Comparison of ENCODE assay signal across 8 cellular contexts in genomic region chr17:41666708-41667279, GRCh38.
DNase-seq lines count a peak whose midpoint lies in the region; ATAC-seq, FAIRE-seq and TF ChIP-seq lines count a peak whose summit lies in the region.

No MANE protein-coding gene starts in this region.

- H3K27ac ChIP-seq in epithelial cell of prostate (peak overlapping the region; percentile 100), mucosa of rectum (ENCODE audit: low read depth in 2 of 2, low read length in 2 of 2) (peak overlapping the region; percentile 83 to 90)

- H3K36me3 ChIP-seq in NT2/D1 (ENCODE audit: insufficient read depth, insufficient read length, low read length) (no peaks in the 10 kb centered on the region), mucosa of rectum (ENCODE audit: control insufficient read depth in 2 of 2, insufficient read depth in 2 of 2, low read length in 2 of 2) (no peaks in the 10 kb centered on the region)

- H3K4me1 ChIP-seq in NT2/D1 (ENCODE audit: insufficient read depth, insufficient read length) = peaks cover 7% of the 10 kb centered on the region
- H3K4me1 ChIP-seq in mucosa of rectum (ENCODE audit: control insufficient read depth in 2 of 2, insufficient read depth in 2 of 2, low read length in 2 of 2) = peaks cover 7 to 19% of the 10 kb centered on the region in 2 donors

- H3K9me3 ChIP-seq in NT2/D1 (ENCODE audit: insufficient read depth, low read length) (peaks cover 6% of the 10 kb centered on the region; the same call in 1 of the 2 replicates), mucosa of rectum (ENCODE audit: control insufficient read depth in 2 of 2, low read length in 2 of 2) (no peaks in the 10 kb centered on the region)

- H3K27me3 ChIP-seq in NT2/D1 (ENCODE audit: insufficient read depth, insufficient read length) (peaks cover 6% of the 10 kb centered on the region), mucosa of rectum (ENCODE audit: control insufficient read depth in 2 of 2, insufficient read depth in 2 of 2, low read length in 2 of 2) (no peaks in the 10 kb centered on the region)

- H3K4me3 ChIP-seq in AG10803 (ENCODE audit: low read length) (peak overlapping the region; percentile 59), NT2/D1 (ENCODE audit: insufficient read length, low read depth) (peak overlapping the region; percentile 47), mucosa of rectum (ENCODE audit: low read length in 2 of 2) (peak overlapping the region; percentile 74 to 88)

- peak overlapping the region; percentile 79 for H3K9ac ChIP-seq in NT2/D1 (ENCODE audit: insufficient read length, low read depth)
- H3K9ac ChIP-seq in mucosa of rectum (ENCODE audit: low read depth in 1 of 2, low read length in 2 of 2) = peak overlapping the region; percentile 81 to 91

- TF ChIP-seq CTCF in AG10803 (conservative IDR thresholded peaks at IDR 0.05; ENCODE audit: low read length) = peak; percentile 87

- ATAC-seq in GM19023 (IDR thresholded peaks at IDR 0.05; ENCODE audit: unreplicated experiment) = peak; percentile 47

- FAIRE-seq in HTR-8/SVneo (lab: Jason Lieb, UNC) = peak; percentile 83

- DNase-seq in AG10803 (ENCODE audit: low read depth) (peak; percentile 52), HTR-8/SVneo (ENCODE audit: insufficient read length, low spot score) (peak; percentile 91), NT2/D1 (ENCODE audit: low read depth, low spot score) (no peak), epithelial cell of prostate (ENCODE audit: low read depth, low spot score) (no peak)
- DNase-seq in activated CD8-positive, alpha-beta memory T cell treated with anti-CD3 and anti-CD28 coated beads, Interleukin-2, amount 50 U/mL, for 4 hours = peak; percentile 90
- DNase-seq in stimulated activated CD8-positive, alpha-beta memory T cell treated with anti-CD3 and anti-CD28 coated beads, Interleukin-4, amount 100 ng/mL, for 4 hours (ENCODE audit: low read depth in 2 of 2, low spot score in 1 of 2) = peak; percentile 70 to 82

Comparison
In these comparisons a context has a peak if more than half of its experiments do, and no peak if none do; other contexts are left out.
1. DNase-seq: peak in AG10803 (single experiment), HTR-8/SVneo (single experiment), activated CD8-positive, alpha-beta memory T cell treated with anti-CD3 and anti-CD28 coated beads, Interleukin-2, amount 50 U/mL, for 4 hours (single experiment) and stimulated activated CD8-positive, alpha-beta memory T cell treated with anti-CD3 and anti-CD28 coated beads, Interleukin-4, amount 100 ng/mL, for 4 hours (2 of 2); none in NT2/D1 (single experiment) and epithelial cell of prostate (single experiment).
2. Peak in every context shown above with its lines, with median percentiles within 50 percentile points of each other: H3K4me3 ChIP-seq.